Comparison of ENCODE assay signal across 8 cellular contexts in genomic region chr1:213989071-213989739, GRCh38. TPM values are rescaled to one million over a fixed set of nuclear protein-coding genes. Genes with fewer than 3 reads are reported as not detected.
DNase-seq lines count a peak whose midpoint lies in the region; ATAC-seq and TF ChIP-seq lines count a peak whose summit lies in the region.

No MANE protein-coding gene starts in this region.

- peaks cover 33% of the 10 kb centered on the region for H3K4me1 Mint-ChIP-seq in osteocyte (ENCODE audit: unreplicated experiment)

- intact Hi-C loops in Right ventricle myocardium inferior (cut with DNase I) (loop anchor here (2.0 to 10.0 kb wide), 5 partner anchors 42 to 744 kb away; no protein-coding TSS in a partner anchor), cardiac septum (cut with DNase I) (loop anchor here (2.0 to 10.0 kb wide), 3 partner anchors 42 to 744 kb away; no protein-coding TSS in a partner anchor)

- no peaks in the 10 kb centered on the region for H3K9me3 Mint-ChIP-seq in osteocyte (ENCODE audit: unreplicated experiment)

- peak overlapping the region; percentile 62 to 65 for H3K4me3 ChIP-seq in foreskin fibroblast (ENCODE audit: low read depth in 1 of 2, low read length in 2 of 2)

- H3K36me3 Mint-ChIP-seq in osteocyte (ENCODE audit: unreplicated experiment): no peaks in the 10 kb centered on the region

- H3K4me3 Mint-ChIP-seq in osteocyte (ENCODE audit: unreplicated experiment): peak overlapping the region; percentile 82

- no peak overlapping the region for H3K27ac Mint-ChIP-seq in osteocyte (ENCODE audit: unreplicated experiment)

- DNase-seq in Right ventricle myocardium inferior (ENCODE audit: missing footprints) (peak; percentile 60), cardiac septum (ENCODE audit: low spot score) (no peak), foreskin fibroblast (peak in 1 of 2 donors; percentile 27), osteocyte (ENCODE audit: extremely low spot score, unreplicated experiment) (no peak), DMS114 treated with DMSO at 0.1 percent for 48 hours (lab: John Stamatoyannopoulos, UW; ENCODE audit: unreplicated experiment) (no peak), DMS79 treated with DMSO at 0.1 percent for 48 hours (lab: John Stamatoyannopoulos, UW) (no peak)
- no peak for DNase-seq in activated CD8-positive, alpha-beta memory T cell treated with anti-CD3 and anti-CD28 coated beads, Interleukin-2, amount 50 U/mL, for 48 hours

- TF ChIP-seq CTCF in foreskin fibroblast (IDR thresholded peaks at IDR 0.05; ENCODE audit: low read depth, low read length): no peak
- no peak for TF ChIP-seq CTCF in osteocyte (IDR thresholded peaks at IDR 0.05)

- ATAC-seq in Right ventricle myocardium inferior (peak; percentile 23), SK-N-SH treated with all-trans-retinoic acid at 6 μM for 48 hours (peak; percentile 3)

- peaks cover 84% of the 10 kb centered on the region for H3K27me3 Mint-ChIP-seq in osteocyte (ENCODE audit: unreplicated experiment)

TF ChIP-seq in SK-N-SH treated with all-trans-retinoic acid at 6 μM for 48 hours, 23 proteins besides CTCF, POLR2A, EP300 and RAD21:
- no peak for TF ChIP-seq ZFP30 (CRISPR knock-in tag; IDR thresholded peaks at IDR 0.05)
- no peak for TF ChIP-seq RARB (CRISPR knock-in tag; IDR thresholded peaks at IDR 0.05)
- TF ChIP-seq ZC3H10 (CRISPR knock-in tag; IDR thresholded peaks at IDR 0.05): no peak
- no peak for TF ChIP-seq ARNTL (CRISPR knock-in tag; IDR thresholded peaks at IDR 0.05; ENCODE audit: borderline replicate concordance, low read depth)
- no peak for TF ChIP-seq CSRNP3 (CRISPR knock-in tag; IDR thresholded peaks at IDR 0.05)
- TF ChIP-seq GLIS3 (CRISPR knock-in tag; IDR thresholded peaks at IDR 0.05): no peak
- TF ChIP-seq ZNF565 (CRISPR knock-in tag; conservative IDR thresholded peaks at IDR 0.05; ENCODE audit: low read depth): no peak
- no peak for TF ChIP-seq TSHZ2 (CRISPR knock-in tag; IDR thresholded peaks at IDR 0.05)

RNA-seq across cellular contexts. Expression of gene PROX1, which starts 1.4 kb away (rescaled TPM):
- total RNA-seq in Right ventricle myocardium inferior (82.9 TPM), cardiac septum (110 TPM), osteocyte (0.32 and 0.81 TPM in 2 replicates)

Comparison
In these comparisons a context has a peak if more than half of its experiments do, and no peak if none do; other contexts are left out.
1. RNA of gene PROX1, which starts 1.4 kb away (total RNA-seq): 110 TPM in cardiac septum (single experiment) and 82.9 TPM in Right ventricle myocardium inferior (single experiment); 0.32 to 0.81 TPM in osteocyte; every median in the first group is over 10 times any median in the second.